8 cellular contexts compared by ENCODE assay signal in the genomic region with DNA sequence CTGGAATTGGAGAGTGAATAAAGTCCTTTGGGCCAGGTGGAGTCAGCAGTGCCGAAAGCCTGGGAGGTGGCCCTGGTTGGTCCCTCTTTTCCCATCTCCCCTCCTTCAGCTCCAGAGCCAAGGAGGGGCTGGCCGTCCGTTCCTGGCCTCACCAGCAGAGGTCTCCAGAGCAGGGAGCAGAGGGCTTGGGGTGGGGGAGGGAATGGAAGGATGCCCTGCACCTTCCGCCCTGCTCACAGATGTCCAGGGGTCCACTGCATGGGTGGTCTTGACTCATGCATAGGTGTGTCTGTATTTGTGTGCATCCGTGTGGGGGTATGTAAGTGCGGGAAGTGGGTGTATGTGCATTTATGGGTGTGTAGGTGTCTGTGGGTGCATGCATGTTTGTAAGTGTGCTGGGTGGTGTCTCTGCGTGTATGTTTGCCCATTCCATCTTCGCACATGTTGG.
DNase-seq lines count a peak whose midpoint lies in the region; ATAC-seq and TF ChIP-seq lines count a peak whose summit lies in the region.

No MANE protein-coding gene starts in this region.

- peak; percentile 79 for DNase-seq in 8988T
- DNase-seq in GDM1 (lab: John Stamatoyannopoulos, UW): peak; percentile 47
- peak; percentile 64 for DNase-seq in OCI-M1 (lab: John Stamatoyannopoulos, UW)
- DNase-seq in adrenal gland: peak; percentile 52 to 78 (median 71)
- DNase-seq in right atrium auricular region (ENCODE audit: low spot score): no peak
- peak; percentile 89 for DNase-seq in sciatic nerve (ENCODE audit: low spot score)

- TF ChIP-seq POLR2A in adrenal gland (IDR thresholded peaks at IDR 0.05): no peak

- H3K9me3 ChIP-seq in adrenal gland (replicated peaks in 1 of 3): no peaks in the 10 kb centered on the region
- peaks cover 0 to 13% of the 10 kb centered on the region in 2 donors for H3K9me3 ChIP-seq in right atrium auricular region

- H3K27ac ChIP-seq in adrenal gland (peak overlapping the region in 1 of 5 donors; percentile 48), right atrium auricular region (peak overlapping the region in 1 of 2 donors; percentile 38)

- H3K27me3 ChIP-seq in adrenal gland: no peaks in the 10 kb centered on the region
- H3K27me3 ChIP-seq in right atrium auricular region: no peaks in the 10 kb centered on the region

- ATAC-seq in sciatic nerve (peak; percentile 81), GM18519 (IDR thresholded peaks at IDR 0.05; ENCODE audit: low FRiP score, unreplicated experiment) (no peak), HG02870 (IDR thresholded peaks at IDR 0.05; ENCODE audit: unreplicated experiment) (no peak)

- intact Hi-C loops in adrenal gland (cut with DNase I) (loop anchor here in 1 of 2 donors (10.0 kb wide), 2 partner anchors 50 to 100 kb away; no protein-coding TSS in a partner anchor), sciatic nerve (cut with DNase I) (loop anchor here (2.0 to 10.0 kb wide), 2 partner anchors 80 to 200 kb away; no protein-coding TSS in a partner anchor)

- H3K4me3 ChIP-seq in adrenal gland (no peak overlapping the region), right atrium auricular region (no peak overlapping the region)

- H3K4me1 ChIP-seq in adrenal gland (replicated peaks in 1 of 2): no peaks in the 10 kb centered on the region
- H3K4me1 ChIP-seq in right atrium auricular region: peaks cover 0 to 35% of the 10 kb centered on the region in 2 donors

- TF ChIP-seq CTCF in adrenal gland (IDR thresholded peaks at IDR 0.05) (peak; percentile 63 to 90 (median 80)), right atrium auricular region (IDR thresholded peaks at IDR 0.05) (peak; percentile 80 to 96)

- WGBS in adrenal gland, 4 donors: 47 to 56% (median 51%) methylated on average over 7 to 8 of the region's 8 CpGs

- no peaks in the 10 kb centered on the region for H3K36me3 ChIP-seq in adrenal gland (replicated peaks in 1 of 2)
- no peaks in the 10 kb centered on the region for H3K36me3 ChIP-seq in right atrium auricular region
